Comparison of ENCODE assay signal across 6 cellular contexts in the genomic region with DNA sequence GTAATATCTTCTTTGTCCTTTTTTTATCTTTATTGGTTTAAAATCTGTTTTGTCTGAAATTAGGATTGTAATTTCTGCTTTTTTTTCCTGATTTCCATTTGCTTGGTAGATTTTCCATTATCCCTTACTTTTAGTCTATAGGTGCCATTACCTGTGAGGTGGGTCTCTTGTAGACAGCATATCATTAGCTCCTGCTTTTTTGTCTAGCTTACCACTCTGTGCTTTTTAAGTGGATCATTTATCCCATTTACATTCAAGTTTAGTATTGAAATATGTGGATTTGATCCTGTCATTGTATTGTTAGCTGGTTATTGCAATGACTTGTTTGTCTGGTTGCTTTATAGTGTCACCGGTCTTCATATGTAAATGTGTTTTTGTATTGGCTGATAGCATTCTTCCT.
"Had no signal": no experiment of that assay in that cellular context is flagged by ENCODE, and none has a peak within 500 bp of the region (broad histone marks: within the 10 kb centered on the region; RNA-seq: fewer than 3 reads in every experiment).

No MANE protein-coding gene starts in this region.

- H3K4me3 ChIP-seq: K562 had no signal

- DNase-seq: IMR-90, KBM-7, KG1 had no signal

- H3K27ac ChIP-seq: HL-60, KMS-11 had no signal
